8 cellular contexts compared by ENCODE assay signal in the genomic region with DNA sequence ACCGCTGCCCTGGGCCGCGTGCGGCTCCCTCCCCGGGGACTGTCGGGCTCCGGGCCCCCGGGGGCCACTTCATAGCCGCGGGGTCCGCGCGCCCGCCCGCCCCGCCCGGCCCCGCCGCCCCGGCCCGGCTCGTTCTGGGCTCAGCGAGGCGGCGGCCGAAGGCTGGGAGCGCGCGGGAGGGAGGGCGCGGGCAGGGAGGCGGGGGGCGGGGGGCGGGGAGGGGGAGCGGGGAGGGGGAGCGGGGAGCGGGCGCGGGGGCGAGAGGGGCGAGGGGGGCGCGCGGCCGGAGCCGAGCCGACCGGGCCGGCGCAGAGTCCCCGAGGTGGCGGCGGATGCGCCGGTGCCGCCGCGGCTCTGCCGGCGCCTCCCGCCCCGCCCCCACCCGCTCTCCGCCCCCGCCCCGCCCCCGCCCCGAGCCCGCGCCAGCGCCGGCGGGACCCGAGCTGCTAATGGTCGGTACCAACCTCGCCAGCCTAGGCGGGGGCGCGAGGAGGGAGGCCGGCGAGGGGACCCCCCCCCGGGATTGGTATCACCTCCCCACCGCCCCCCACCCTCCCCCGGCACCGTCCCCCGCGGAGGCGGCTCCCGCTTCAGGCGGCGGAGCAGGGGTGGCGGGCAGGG. TPM values are rescaled to one million over a fixed set of nuclear protein-coding genes. Genes with fewer than 3 reads are reported as not detected.
DNase-seq lines count a peak whose midpoint lies in the region; ATAC-seq and TF ChIP-seq lines count a peak whose summit lies in the region.

A gene with protein sequence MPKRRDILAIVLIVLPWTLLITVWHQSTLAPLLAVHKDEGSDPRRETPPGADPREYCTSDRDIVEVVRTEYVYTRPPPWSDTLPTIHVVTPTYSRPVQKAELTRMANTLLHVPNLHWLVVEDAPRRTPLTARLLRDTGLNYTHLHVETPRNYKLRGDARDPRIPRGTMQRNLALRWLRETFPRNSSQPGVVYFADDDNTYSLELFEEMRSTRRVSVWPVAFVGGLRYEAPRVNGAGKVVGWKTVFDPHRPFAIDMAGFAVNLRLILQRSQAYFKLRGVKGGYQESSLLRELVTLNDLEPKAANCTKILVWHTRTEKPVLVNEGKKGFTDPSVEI (minus strand): TSS at position 356 of the 621 bp plus-strand sequence. CDS start 24,583 bp downstream, outside the sequence.

- H3K9me3 Mint-ChIP-seq in T-cell, result no peaks in the 10 kb centered on the region

- H3K36me3 ChIP-seq in left ventricle myocardium inferior (no peaks in the 10 kb centered on the region), SJCRH30 (no peaks in the 10 kb centered on the region)

- DNase-seq in NCI-H1436 (lab: John Stamatoyannopoulos, UW) (peak; percentile 26), NCI-H1436 treated with DMSO at 0.1 percent for 48 hours (lab: John Stamatoyannopoulos, UW) (no peak), T-cell (peak in 1 of 34 experiments; percentile 3), left ventricle myocardium inferior (no peak), skeletal muscle cell (ENCODE audit: low read depth) (no peak), SJCRH30 (no peak), Ammon's horn (ENCODE audit: low spot score) (no peak)

- peak; percentile 42 to 60 (median 52) for ATAC-seq in T-cell (replicated peaks in 1 of 4)
- no peak for ATAC-seq in HG03139 (IDR thresholded peaks at IDR 0.05; ENCODE audit: unreplicated experiment)

- H3K9me3 ChIP-seq in left ventricle myocardium inferior (replicated peaks) (no peaks in the 10 kb centered on the region), SJCRH30 (replicated peaks) (no peaks in the 10 kb centered on the region)

- intact Hi-C loops in left ventricle myocardium inferior (cut with micrococcal nuclease), result no loop called here

- H3K27me3 ChIP-seq in left ventricle myocardium inferior (ENCODE audit: low read depth), result peaks cover 90% of the 10 kb centered on the region
- H3K27me3 ChIP-seq in SJCRH30, result no peaks in the 10 kb centered on the region

- no peak within 1 kb of the TSS for H3K27ac Mint-ChIP-seq in T-cell

- H3K36me3 Mint-ChIP-seq in T-cell, result no peaks in the 10 kb centered on the region

- H3K27ac ChIP-seq in left ventricle myocardium inferior (replicated peaks) (no peak within 1 kb of the TSS), SJCRH30 (no peak within 1 kb of the TSS)

- POLR2A ChIA-PET in T-cell (lab: Charles Lee), result no interaction called here

- H3K4me1 Mint-ChIP-seq in T-cell, result peaks cover 19 to 25% (median 25%) of the 10 kb centered on the region in 3 donors

- H3K27me3 Mint-ChIP-seq in T-cell, result peaks cover 62 to 72% of the 10 kb centered on the region in 2 donors

- peaks cover 24% of the 10 kb centered on the region for H3K4me1 ChIP-seq in left ventricle myocardium inferior
- no peaks in the 10 kb centered on the region for H3K4me1 ChIP-seq in SJCRH30

- H3K4me3 ChIP-seq in left ventricle myocardium inferior (peak within 1 kb of the TSS; percentile 62), skeletal muscle cell (ENCODE audit: low read depth, low read length) (peak within 1 kb of the TSS; percentile 27), SJCRH30 (no peak within 1 kb of the TSS)

- TF ChIP-seq CTCF in left ventricle myocardium inferior (IDR thresholded peaks at IDR 0.05; ENCODE audit: borderline replicate concordance), result no peak

- peak within 1 kb of the TSS; percentile 59 to 71 (median 69) for H3K4me3 Mint-ChIP-seq in T-cell

- CTCF ChIA-PET in T-cell (lab: Charles Lee), result no interaction called here

RNA-seq across cellular contexts. Expression of the gene that starts here (rescaled TPM):
- 1 to 10 TPM in 4 of 5 donors, under 1 TPM in 1; 0.38 to 6.1 (median 1.3) TPM for total RNA-seq in T-cell
- 0.08 TPM for total RNA-seq in left ventricle myocardium inferior
- not detected in 2 replicates for total RNA-seq in SJCRH30 (2014; rRNA removed; shearing (Covaris generic))
